ENCODE assay signal across 6 cellular contexts in genomic region chr22:37677628-37677974, GRCh38. TPM values are rescaled to one million over a fixed set of nuclear protein-coding genes. Genes with fewer than 3 reads are reported as not detected.
A peak's percentile ranks its signal among the peaks of the same experiment; 100 is the strongest.
DNase-seq lines count a peak whose midpoint lies in the region; ATAC-seq and TF ChIP-seq lines count a peak whose summit lies in the region.
"Not testable (repeated sequence)": the region's sequence is repeated elsewhere in the genome, so short reads cannot be mapped to it uniquely, and the experiment has no call there.

No MANE protein-coding gene starts in this region.

- not testable (repeated sequence) for H3K18ac ChIP-seq in H9 (ENCODE audit: insufficient read length, low read depth, low read length)

- H3K9ac ChIP-seq in H9 (ENCODE audit: extremely low read depth, insufficient read length, low read length), result peak overlapping the region; percentile 24

- H4K91ac ChIP-seq in H9 (ENCODE audit: insufficient read length, low read depth, low read length), result not testable (repeated sequence)

- not testable (repeated sequence) for H3K79me2 ChIP-seq in H9 (ENCODE audit: insufficient read depth, low read length)

- H3K23me2 ChIP-seq in H9 (ENCODE audit: insufficient read length, low read depth, low read length, poor library complexity, severe bottlenecking), result not testable (repeated sequence)

- not testable (repeated sequence) for H2BK12ac ChIP-seq in H9 (ENCODE audit: insufficient read length, low read depth, low read length)

- not testable (repeated sequence) for H3K23ac ChIP-seq in H9 (ENCODE audit: insufficient read length, low read depth, low read length)

- H2AK5ac ChIP-seq in H9 (ENCODE audit: insufficient read length, low read length), result not testable (repeated sequence)

- not testable (repeated sequence) for H3K27ac ChIP-seq in H9 (ENCODE audit: insufficient read length, low read depth, low read length); upper lobe of right lung
- H3K27ac ChIP-seq in right cardiac atrium (ENCODE audit: low read length), result peak overlapping the region; percentile 98

- H3K4me1 Mint-ChIP-seq in H9 (peaks cover 5 to 24% of the 10 kb centered on the region in 2 experiments), MCF 10A (ENCODE audit: insufficient read depth, unreplicated experiment) (peaks cover 25% of the 10 kb centered on the region)
- peaks cover 38% of the 10 kb centered on the region for H3K4me1 Mint-ChIP-seq in T-helper 1 cell treated with Interleukin-12 subunit alpha and Interleukin-12 subunit beta and Interleukin-4 antibody, amounts not matched to agents 30 μg/mL and 1 μg/mL, for 36 hours (ENCODE audit: low read depth)

- H3K4me3 ChIP-seq in right cardiac atrium (ENCODE audit: low read length), result peak overlapping the region; percentile 91
- H3K4me3 ChIP-seq in neuron (ENCODE audit: low read length), result peak overlapping the region; percentile 54
- H3K4me3 ChIP-seq in upper lobe of right lung, result peak overlapping the region; percentile 69

- not testable (repeated sequence) for H3K9me3 Mint-ChIP-seq in H9; T-helper 1 cell treated with Interleukin-12 subunit alpha and Interleukin-12 subunit beta and Interleukin-4 antibody, amounts not matched to agents 30 μg/mL and 1 μg/mL, for 36 hours; MCF 10A (ENCODE audit: unreplicated experiment)

- not testable (repeated sequence) for ATAC-seq in right cardiac atrium, upper lobe of right lung

- not testable (repeated sequence) for TF ChIP-seq CTCF in H9 (conservative IDR thresholded peaks at IDR 0.05); MCF 10A (IDR thresholded peaks at IDR 0.05; ENCODE audit: unreplicated experiment); upper lobe of right lung (IDR thresholded peaks at IDR 0.05)

- H3K27me3 ChIP-seq in H9 (ENCODE audit: insufficient read depth, low read length); right cardiac atrium (ENCODE audit: control insufficient read depth, insufficient read depth); neuron (ENCODE audit: insufficient read depth, low read length); upper lobe of right lung: not testable (repeated sequence)

- not testable (repeated sequence) for BruUV-seq in MCF 10A (replicated peaks; lab: Mats Ljungman, UMichigan)

- CTCF ChIA-PET in MCF 10A (lab: Yijun Ruan, JAX), result interaction anchor here (1.4 kb wide), 2 partner anchors 34 to 186 kb away, joined by 3 to 10 read pairs; no protein-coding TSS in a partner anchor

- H3K27me3 Mint-ChIP-seq in H9 (ENCODE audit: low read depth); T-helper 1 cell treated with Interleukin-12 subunit alpha and Interleukin-12 subunit beta and Interleukin-4 antibody, amounts not matched to agents 30 μg/mL and 1 μg/mL, for 36 hours (ENCODE audit: low read depth); MCF 10A (ENCODE audit: insufficient read depth, unreplicated experiment): not testable (repeated sequence)

- not testable (repeated sequence) for H3K14ac ChIP-seq in H9 (ENCODE audit: insufficient read depth, low read length)

- peak overlapping the region; percentile 76 for H3K4me2 ChIP-seq in H9 (ENCODE audit: insufficient read depth, insufficient read length, low read length)

- intact Hi-C loops in MCF 10A (cut with micrococcal nuclease), result loop anchor here (2.0 to 5.0 kb wide), 2 partner anchors 19 to 70 kb away; partner anchors contain the start of genes GGA1 and PDXP
- intact Hi-C loops in right cardiac atrium (cut with DNase I); upper lobe of right lung (cut with DNase I): not testable (repeated sequence)

- not testable (repeated sequence) for H2BK15ac ChIP-seq in H9 (ENCODE audit: low read depth, low read length)

- H3K36me3 Mint-ChIP-seq in H9 (ENCODE audit: insufficient read depth in 1 of 3, low read depth in 3 of 3), result not testable (repeated sequence)
- H3K36me3 Mint-ChIP-seq in T-helper 1 cell treated with Interleukin-12 subunit alpha and Interleukin-12 subunit beta and Interleukin-4 antibody, amounts not matched to agents 30 μg/mL and 1 μg/mL, for 36 hours (ENCODE audit: low read depth), result peaks cover 19% of the 10 kb centered on the region
- peaks cover 38% of the 10 kb centered on the region for H3K36me3 Mint-ChIP-seq in MCF 10A (ENCODE audit: insufficient read depth, unreplicated experiment)

- POLR2A ChIA-PET in MCF 10A (lab: Yijun Ruan, JAX), result interaction anchor here (0.7 to 5.1 kb wide), 6 partner anchors 9 to 74 kb away, joined by 3 to 49 read pairs (median 14); partner anchors contain the start of genes GGA1, NOL12 and PDXP

- H2BK5ac ChIP-seq in H9 (ENCODE audit: insufficient read length, low read length), result not testable (repeated sequence)

- not testable (repeated sequence) for H3K36me3 ChIP-seq in neuron (ENCODE audit: insufficient read depth, low read length); upper lobe of right lung

- not testable (repeated sequence) for H3K9me3 ChIP-seq in H9 (ENCODE audit: control insufficient read depth, low read depth, low read length); right cardiac atrium (ENCODE audit: control insufficient read depth, low read length); neuron (ENCODE audit: low read length); upper lobe of right lung

- H4K8ac ChIP-seq in H9 (replicated peaks; ENCODE audit: insufficient read length, low read depth, low read length), result not testable (repeated sequence)

- not testable (repeated sequence) for H2AFZ ChIP-seq in H9 (ENCODE audit: low read length); neuron (ENCODE audit: low read depth, low read length)

- H2BK120ac ChIP-seq in H9 (ENCODE audit: low read depth, low read length, poor library complexity, severe bottlenecking), result not testable (repeated sequence)

- not testable (repeated sequence) for H3K4ac ChIP-seq in H9 (ENCODE audit: low read depth, low read length)

- not testable (repeated sequence) for H3K56ac ChIP-seq in H9 (ENCODE audit: insufficient read length, low read depth, low read length)

- H3K4me1 ChIP-seq in H9 (ENCODE audit: insufficient read depth, low read length); right cardiac atrium (ENCODE audit: control insufficient read depth, insufficient read depth, low read length): not testable (repeated sequence)
- peaks cover 15% of the 10 kb centered on the region for H3K4me1 ChIP-seq in neuron (ENCODE audit: insufficient read depth, low read length)
- H3K4me1 ChIP-seq in upper lobe of right lung, result peaks cover 46% of the 10 kb centered on the region

- not testable (repeated sequence) for H4K5ac ChIP-seq in H9 (ENCODE audit: insufficient read length, low read depth, low read length)

- H3K79me1 ChIP-seq in H9 (ENCODE audit: insufficient read depth, low read depth, low read length, poor library complexity, severe bottlenecking), result not testable (repeated sequence)

- not testable (repeated sequence) for H3T11ph ChIP-seq in H9 (ENCODE audit: low read length)

- not testable (repeated sequence) for DNase-seq in H9; MCF 10A (ENCODE audit: unreplicated experiment); right cardiac atrium; upper lobe of right lung

- H3K27ac Mint-ChIP-seq in H9, result peak overlapping the region in 2 of 3 experiments; percentile 61 to 89; a peak in 3 of 7 replicates
- peak overlapping the region; percentile 99 for H3K27ac Mint-ChIP-seq in T-helper 1 cell treated with Interleukin-12 subunit alpha and Interleukin-12 subunit beta and Interleukin-4 antibody, amounts not matched to agents 30 μg/mL and 1 μg/mL, for 36 hours
- H3K27ac Mint-ChIP-seq in MCF 10A (ENCODE audit: low read depth, unreplicated experiment), result peak overlapping the region; percentile 66

- H4K20me1 ChIP-seq in H9 (ENCODE audit: control insufficient read depth, insufficient read depth, insufficient read length), result not testable (repeated sequence)

- not testable (repeated sequence) for H2BK20ac ChIP-seq in H9 (ENCODE audit: low read depth, low read length, poor library complexity, severe bottlenecking)

- no CpG with 5 or more reads among the region's 11 CpGs for WGBS in H9 (ENCODE audit: extremely low coverage, insufficient read length, low lambda C conversion rate)
- 66% methylated on average over 11 of the region's 11 CpGs for WGBS in right cardiac atrium

- H3K4me3 Mint-ChIP-seq in H9 (peak overlapping the region; percentile 60 to 73), MCF 10A (ENCODE audit: unreplicated experiment) (peak overlapping the region; percentile 75)
- H3K4me3 Mint-ChIP-seq in T-helper 1 cell treated with Interleukin-12 subunit alpha and Interleukin-12 subunit beta and Interleukin-4 antibody, amounts not matched to agents 30 μg/mL and 1 μg/mL, for 36 hours, result peak overlapping the region; percentile 93

RNA-seq across cellular contexts. Expression of gene LGALS1, which starts 2.2 kb away (rescaled TPM):
- total RNA-seq in H9 (2021), result 32.8 and 33.6 TPM in 2 replicates
- total RNA-seq in MCF 10A (2022), result 1,407 and 1,635 TPM in 2 replicates
- total RNA-seq in right cardiac atrium, result 100 to 1,000 TPM; 438 to 693 (median 551) TPM
- polyA plus RNA-seq in right cardiac atrium, result 1,338 TPM
- total RNA-seq in upper lobe of right lung, result 340 TPM

RNA-seq across cellular contexts. Expression of gene NOL12, which starts 8.5 kb away (rescaled TPM):
- 30.4 and 35.4 TPM in 2 replicates for total RNA-seq in H9 (2021)
- total RNA-seq in MCF 10A (2022), result 47.1 and 50.8 TPM in 2 replicates
- 10 to 100 TPM; 13.5 to 16.4 (median 14.4) TPM for total RNA-seq in right cardiac atrium
- polyA plus RNA-seq in right cardiac atrium, result 16.3 TPM
- 21.6 TPM for total RNA-seq in upper lobe of right lung

RNA-seq across cellular contexts. Expression of gene PDXP, which starts 19.1 kb away (rescaled TPM):
- total RNA-seq in H9 (2021), result 38.9 and 41.0 TPM in 2 replicates
- total RNA-seq in MCF 10A (2022), result 10.3 and 10.5 TPM in 2 replicates
- total RNA-seq in right cardiac atrium, result 10 to 100 TPM; 18.6 to 21.7 (median 20.4) TPM
- 21.0 TPM for polyA plus RNA-seq in right cardiac atrium
- 6.1 TPM for total RNA-seq in upper lobe of right lung

RNA-seq across cellular contexts. Expression of gene TRIOBP, which starts 19.2 kb away (rescaled TPM):
- total RNA-seq in H9 (2021), result 50.8 and 52.7 TPM in 2 replicates
- 42.5 and 45.7 TPM in 2 replicates for total RNA-seq in MCF 10A (2022)
- total RNA-seq in right cardiac atrium, result 100 to 1,000 TPM in 1 of 4 donors, 10 to 100 TPM in 3; 84.8 to 105 (median 92.5) TPM
- polyA plus RNA-seq in right cardiac atrium, result 82.1 TPM
- 85.0 TPM for total RNA-seq in upper lobe of right lung

RNA-seq across cellular contexts. Expression of gene SH3BP1, which starts 38.1 kb away (rescaled TPM):
- total RNA-seq in H9 (2021) (33.6 and 35.1 TPM in 2 replicates), MCF 10A (2022) (1.5 and 1.9 TPM in 2 replicates), right cardiac atrium (1 to 10 TPM; 1.9 to 4.8 (median 3.1) TPM), upper lobe of right lung (28.3 TPM)
- 1.4 TPM for polyA plus RNA-seq in right cardiac atrium
